Comparison of ENCODE assay signal across 15 cellular contexts in the genomic region with DNA sequence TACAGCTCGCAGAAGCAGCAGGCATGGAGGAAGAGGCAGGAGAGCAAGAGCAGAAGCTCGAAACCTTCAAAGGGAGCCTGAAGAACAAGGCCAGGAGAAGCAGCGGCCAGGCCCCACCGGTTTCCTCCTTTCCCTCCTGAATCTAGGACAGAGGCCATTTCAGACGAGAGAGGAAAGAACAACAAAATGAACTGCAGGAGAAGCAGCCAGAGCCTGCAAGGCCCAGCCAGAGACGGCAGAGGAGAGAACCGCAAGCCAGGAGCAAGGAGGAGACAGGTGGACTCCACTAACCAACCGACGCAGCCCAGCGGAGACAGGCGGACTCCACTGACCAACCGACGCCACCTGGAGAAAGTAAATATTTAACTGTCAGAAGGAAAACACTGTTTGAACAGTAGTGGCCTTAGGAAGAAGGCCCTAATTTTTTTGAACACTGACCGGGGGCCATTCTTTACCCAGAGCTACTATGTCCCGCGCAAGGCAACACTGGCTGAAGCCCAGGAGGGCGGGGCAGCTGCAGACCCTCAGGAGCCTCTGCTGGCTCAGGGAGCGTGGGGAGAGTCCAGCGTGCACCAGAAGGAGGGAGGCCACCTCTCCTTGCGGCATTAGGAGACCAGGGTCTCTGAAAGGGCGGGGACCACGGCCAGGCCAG.
DNase-seq lines count a peak whose midpoint lies in the region; ATAC-seq and TF ChIP-seq lines count a peak whose summit lies in the region.
"Had no signal": no experiment of that assay in that cellular context is flagged by ENCODE, and none has a peak within 500 bp of the region (broad histone marks: within the 10 kb centered on the region; RNA-seq: fewer than 3 reads in every experiment).

No MANE protein-coding gene starts in this region.

- H3K36me3 ChIP-seq in BLaER1 treated with 17β-estradiol and CSF1 and Interleukin-3, amounts not matched to agents 10 nM and 100 nM, result no peaks in the 10 kb centered on the region
- H3K36me3 ChIP-seq in body of pancreas (replicated peaks in 1 of 2; ENCODE audit: insufficient read depth in 1 of 2, low read depth in 2 of 2), result no peaks in the 10 kb centered on the region
- H3K36me3 ChIP-seq: uterus had no signal

- no peak overlapping the region for H3K27ac ChIP-seq in BLaER1 treated with 17β-estradiol and CSF1 and Interleukin-3, amounts not matched to agents 10 nM and 100 nM
- H3K27ac ChIP-seq in body of pancreas, result no peak overlapping the region
- H3K27ac ChIP-seq: uterus had no signal

- TF ChIP-seq CTCF in body of pancreas (IDR thresholded peaks at IDR 0.05) (no peak), neural crest cell (conservative IDR thresholded peaks at IDR 0.05) (no peak)

- DNase-seq in NCI-H146 treated with DMSO at 0.1 percent for 48 hours (lab: John Stamatoyannopoulos, UW; ENCODE audit: unreplicated experiment) (peak; percentile 87), body of pancreas (peak in 3 of 4 donors; percentile 58 to 73 (median 70)), neural crest cell (ENCODE audit: low read depth, low spot score) (no peak), LoVo (ENCODE audit: low spot score) (no peak), GM19238 (ENCODE audit: insufficient read length, low spot score) (no peak)
- DNase-seq: KG1, NCI-H1436, uterus had no signal

- intact Hi-C loops in body of pancreas (cut with DNase I), result no loop called here

- no peak overlapping the region for H3K9ac ChIP-seq in BLaER1 treated with 17β-estradiol and CSF1 and Interleukin-3, amounts not matched to agents 10 nM and 100 nM

- H3K4me3 ChIP-seq in BLaER1 treated with 17β-estradiol and CSF1 and Interleukin-3, amounts not matched to agents 10 nM and 100 nM, result no peak overlapping the region
- H3K4me3 ChIP-seq in body of pancreas, result no peak overlapping the region
- H3K4me3 ChIP-seq: uterus had no signal

- ATAC-seq in body of pancreas (peak; percentile 45), GM18867 (IDR thresholded peaks at IDR 0.05; ENCODE audit: unreplicated experiment) (no peak), HG02759 (IDR thresholded peaks at IDR 0.05; ENCODE audit: unreplicated experiment) (no peak)
- ATAC-seq: HCT116, Panc1, WTC11 had no signal

- peak overlapping the region in 7 of 11 experiments; percentile 58 to 70 (median 64); a peak in 10 of 22 replicates for H3K4me2 ChIP-seq in BLaER1 treated with 17β-estradiol and CSF1 and Interleukin-3, amounts not matched to agents 10 nM and 100 nM

- no peaks in the 10 kb centered on the region for H4K20me1 ChIP-seq in BLaER1 treated with 17β-estradiol and CSF1 and Interleukin-3, amounts not matched to agents 10 nM and 100 nM

- peaks cover 5 to 10% (median 7%) of the 10 kb centered on the region in 11 experiments for H3K9me3 ChIP-seq in BLaER1 treated with 17β-estradiol and CSF1 and Interleukin-3, amounts not matched to agents 10 nM and 100 nM (replicated peaks in 1 of 11)
- no peaks in the 10 kb centered on the region for H3K9me3 ChIP-seq in body of pancreas
- H3K9me3 ChIP-seq: Caco-2, uterus had no signal

- TF ChIP-seq POLR2A in body of pancreas (IDR thresholded peaks at IDR 0.05), result no peak

- no peak overlapping the region for H3K4me3 Mint-ChIP-seq in neural crest cell
- H3K4me3 Mint-ChIP-seq: WTC11 had no signal

- peaks cover 59% of the 10 kb centered on the region for H3K4me1 Mint-ChIP-seq in neural crest cell
- H3K4me1 Mint-ChIP-seq: WTC11 had no signal

- no peaks in the 10 kb centered on the region for H3K27me3 ChIP-seq in BLaER1 treated with 17β-estradiol and CSF1 and Interleukin-3, amounts not matched to agents 10 nM and 100 nM
- H3K27me3 ChIP-seq in body of pancreas, result no peaks in the 10 kb centered on the region
- H3K27me3 ChIP-seq: uterus had no signal

- peaks cover 2% of the 10 kb centered on the region for H3K9me3 Mint-ChIP-seq in neural crest cell

- 54 to 75% methylated on average over 15 to 22 of the region's 22 CpGs for WGBS in body of pancreas, 2 donors

- peaks cover 2% of the 10 kb centered on the region for H3K36me3 Mint-ChIP-seq in neural crest cell (ENCODE audit: low read depth)

- peak overlapping the region; percentile 91 for H3K27ac Mint-ChIP-seq in neural crest cell (ENCODE audit: unreplicated experiment)
- H3K27ac Mint-ChIP-seq: WTC11 had no signal

- H3K4me1 ChIP-seq in BLaER1 treated with 17β-estradiol and CSF1 and Interleukin-3, amounts not matched to agents 10 nM and 100 nM, result peaks cover 12 to 38% (median 32%) of the 10 kb centered on the region in 10 experiments
- H3K4me1 ChIP-seq in body of pancreas, result no peaks in the 10 kb centered on the region
- H3K4me1 ChIP-seq: Caco-2, uterus had no signal

- no peaks in the 10 kb centered on the region for H3K27me3 Mint-ChIP-seq in neural crest cell (ENCODE audit: low read depth)

Comparison
In these comparisons a context has a peak if more than half of its experiments do, and no peak if none do; other contexts are left out.
1. DNase-seq: peak in NCI-H146 treated with DMSO at 0.1 percent for 48 hours (single experiment) and body of pancreas (3 of 4); none in neural crest cell (single experiment), LoVo (single experiment) and GM19238 (single experiment).